ENCODE assay signal across 8 cellular contexts in genomic region chr2:169828141-169828811, GRCh38. TPM values are rescaled to one million over a fixed set of nuclear protein-coding genes. Genes with fewer than 3 reads are reported as not detected.
DNase-seq lines count a peak whose midpoint lies in the region; ATAC-seq and TF ChIP-seq lines count a peak whose summit lies in the region.

No MANE protein-coding gene starts in this region.

- no peaks in the 10 kb centered on the region for H3K27me3 ChIP-seq in SJSA1 (replicated peaks)

- peak overlapping the region; percentile 99 for H3K4me3 ChIP-seq in SJSA1

- H3K36me3 ChIP-seq in SJSA1, result peaks cover 21% of the 10 kb centered on the region

- H3K9me3 Mint-ChIP-seq in progenitor cell of endocrine pancreas (ENCODE audit: low read depth), result no peaks in the 10 kb centered on the region

- H3K27ac ChIP-seq in SJSA1, result peak overlapping the region; percentile 61; the same call in 1 of the 2 replicates

- H3K4me1 ChIP-seq in SJSA1 (replicated peaks), result peaks cover 23% of the 10 kb centered on the region

- TF ChIP-seq CTCF in progenitor cell of endocrine pancreas (IDR thresholded peaks at IDR 0.05; ENCODE audit: unreplicated experiment), result no peak

- H3K4me3 Mint-ChIP-seq in progenitor cell of endocrine pancreas (ENCODE audit: low read depth), result peak overlapping the region; percentile 94

- peak overlapping the region; percentile 95 for H3K27ac Mint-ChIP-seq in progenitor cell of endocrine pancreas

- ATAC-seq in left ventricle myocardium superior, result peak; percentile 71
- ATAC-seq in HG03469 (IDR thresholded peaks at IDR 0.05; ENCODE audit: unreplicated experiment), result no peak

- H3K4me1 Mint-ChIP-seq in progenitor cell of endocrine pancreas (ENCODE audit: low read depth), result peaks cover 14% of the 10 kb centered on the region

- 0 out of 2 replicates have a peak, but pooled peaks cover 4% of the 10 kb centered on the region for H3K9me3 ChIP-seq in SJSA1 (replicated peaks)

- DNase-seq in activated gamma-delta T cell treated with Interleukin-2 at 50 U/mL for 16 hours (peak; percentile 24), activated gamma-delta T cell (lab: John Stamatoyannopoulos, UW) (no peak), HUDEP-2 (lab: John Stamatoyannopoulos, UW; ENCODE audit: unreplicated experiment in 76 of 76) (peak in 54 of 76 experiments; percentile 5 to 71 (median 34)), SJSA1 (ENCODE audit: low read depth in 1 of 2, low spot score in 2 of 2) (peak; percentile 55 to 59), amniotic epithelial cell (ENCODE audit: low read depth) (peak; percentile 40), left ventricle myocardium superior (no peak), progenitor cell of endocrine pancreas (ENCODE audit: low spot score, unreplicated experiment) (no peak)

- H3K27me3 Mint-ChIP-seq in progenitor cell of endocrine pancreas, result no peaks in the 10 kb centered on the region

- intact Hi-C loops in left ventricle myocardium superior (cut with micrococcal nuclease), result loop anchor here (10.0 kb wide), 2 partner anchors 47 to 97 kb away; no protein-coding TSS in a partner anchor

- H3K36me3 Mint-ChIP-seq in progenitor cell of endocrine pancreas (ENCODE audit: insufficient read depth), result peaks cover 4% of the 10 kb centered on the region

RNA-seq across cellular contexts. Expression of gene UBR3, which starts 1.0 kb away (rescaled TPM):
- total RNA-seq in SJSA1 (2014; rRNA removed; shearing (Covaris generic)), result 25.0 and 29.7 TPM in 2 replicates
- total RNA-seq in left ventricle myocardium superior (127 TPM), progenitor cell of endocrine pancreas (36.9 and 41.5 TPM in 2 replicates)

RNA-seq across cellular contexts. Expression of gene METTL5, which starts 3.6 kb away (rescaled TPM):
- 81.2 and 120 TPM in 2 replicates for total RNA-seq in SJSA1 (2014; rRNA removed; shearing (Covaris generic))
- total RNA-seq in left ventricle myocardium superior, result 67.8 TPM
- total RNA-seq in progenitor cell of endocrine pancreas, result 42.3 and 43.3 TPM in 2 replicates

RNA-seq across cellular contexts. Expression of gene SSB, which starts 29.6 kb away (rescaled TPM):
- total RNA-seq in SJSA1 (2014; rRNA removed; shearing (Covaris generic)), result 145 and 146 TPM in 2 replicates
- total RNA-seq in left ventricle myocardium superior, result 54.8 TPM
- total RNA-seq in progenitor cell of endocrine pancreas, result 139 and 141 TPM in 2 replicates

Comparison
In these comparisons a context has a peak if more than half of its experiments do, and no peak if none do; other contexts are left out.
1. DNase-seq: peak in activated gamma-delta T cell treated with Interleukin-2 at 50 U/mL for 16 hours (single experiment), HUDEP-2 (54 of 76), SJSA1 (2 of 2) and amniotic epithelial cell (single experiment); none in activated gamma-delta T cell (single experiment), left ventricle myocardium superior (single experiment) and progenitor cell of endocrine pancreas (single experiment).